ENCODE assay signal across 23 cellular contexts in the genomic region with DNA sequence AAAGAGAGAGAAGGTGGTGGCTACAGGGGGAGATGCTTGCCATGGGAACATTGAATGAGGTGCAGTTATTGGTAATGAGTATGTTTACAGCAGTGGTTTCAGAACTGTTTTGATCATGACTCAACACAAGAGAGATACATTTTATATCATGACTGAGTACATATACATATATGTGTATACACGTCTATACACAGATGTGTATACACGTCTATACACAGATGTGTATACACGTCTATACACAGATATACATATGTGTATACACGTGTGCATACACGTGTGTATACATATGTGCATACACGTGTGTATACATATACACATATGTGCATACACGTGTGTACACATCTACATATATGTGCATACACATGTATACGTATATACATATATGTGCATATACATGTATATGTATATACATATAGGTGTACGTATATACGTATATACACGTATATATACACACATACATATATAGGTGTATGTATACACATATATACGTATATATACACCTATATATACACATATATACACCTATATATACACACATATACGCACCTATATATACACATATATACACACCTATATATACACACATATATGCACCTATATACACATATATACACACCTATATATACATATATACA.
"Had no signal": no experiment of that assay in that cellular context is flagged by ENCODE, and none has a peak within 500 bp of the region (broad histone marks: within the 10 kb centered on the region; RNA-seq: fewer than 3 reads in every experiment).

No MANE protein-coding gene starts in this region.

- FAIRE-seq: endothelial cell of umbilical vein had no signal

- H3K4me3 ChIP-seq: adrenal gland, breast epithelium, colonic mucosa, dorsolateral prefrontal cortex, esophagus muscularis mucosa, gastrocnemius medialis, thoracic aorta had no signal

- H3K9me3 ChIP-seq: adrenal gland, colonic mucosa, esophagus muscularis mucosa, gastrocnemius medialis, thoracic aorta had no signal

- H3K27ac Mint-ChIP-seq: activated CD4-positive, alpha-beta T cell treated with anti-CD3 and anti-CD28 coated beads, Interleukin-2, amount 10 ng/mL, durations not matched to agents 7 days and 5 days; activated naive CD8-positive, alpha-beta T cell; effector memory CD8-positive, alpha-beta T cell; nephron; type B pancreatic cell had no signal

- H3K4me3 Mint-ChIP-seq: activated CD4-positive, alpha-beta T cell treated with anti-CD3 and anti-CD28 coated beads, Interleukin-2, amount 10 ng/mL, durations not matched to agents 7 days and 5 days; activated naive CD8-positive, alpha-beta T cell; effector memory CD8-positive, alpha-beta T cell; nephron; type B pancreatic cell had no signal

- DNase-seq: activated CD4-positive, alpha-beta T cell treated with anti-CD3 and anti-CD28 coated beads, Interleukin-2, amount 10 ng/mL, durations not matched to agents 7 days and 5 days; activated CD4-positive, CD25-positive, alpha-beta regulatory T cell treated with anti-CD3 and anti-CD28 coated beads, Interleukin-2, amount 50 U/mL, for 72 hours; activated T-cell treated with anti-CD3 and anti-CD28 coated beads, Interleukin-2, amount 50 U/mL, for 1 hour; adrenal gland; colonic mucosa; dorsolateral prefrontal cortex; effector memory CD8-positive, alpha-beta T cell; gastrocnemius medialis; hippocampal formation; left ventricle myocardium superior; mammary epithelial cell; occipital lobe; posterior cingulate gyrus; stimulated activated CD4-positive, alpha-beta T cell treated with anti-CD3 and anti-CD28 coated beads, Interleukin-4, amount 100 ng/mL, for 1 hour; stimulated activated naive CD4-positive, alpha-beta T cell; WERI-Rb-1 had no signal

- H3K4me1 Mint-ChIP-seq: activated CD4-positive, alpha-beta T cell treated with anti-CD3 and anti-CD28 coated beads, Interleukin-2, amount 10 ng/mL, durations not matched to agents 7 days and 5 days; nephron had no signal

- H3K36me3 Mint-ChIP-seq: activated naive CD8-positive, alpha-beta T cell; type B pancreatic cell had no signal

- H3K36me3 ChIP-seq: adrenal gland, breast epithelium, colonic mucosa, esophagus muscularis mucosa, gastrocnemius medialis, thoracic aorta, WERI-Rb-1 had no signal

- H3K27me3 Mint-ChIP-seq: activated CD4-positive, alpha-beta T cell treated with anti-CD3 and anti-CD28 coated beads, Interleukin-2, amount 10 ng/mL, durations not matched to agents 7 days and 5 days; effector memory CD8-positive, alpha-beta T cell had no signal

- H3K4me1 ChIP-seq: adrenal gland, breast epithelium, colonic mucosa, esophagus muscularis mucosa, gastrocnemius medialis had no signal

- H3K9me3 Mint-ChIP-seq: nephron, type B pancreatic cell had no signal

- H3K27ac ChIP-seq: adrenal gland, breast epithelium, colonic mucosa, dorsolateral prefrontal cortex, esophagus muscularis mucosa, gastrocnemius medialis, thoracic aorta, WERI-Rb-1 had no signal

- H3K27me3 ChIP-seq: adrenal gland, breast epithelium, colonic mucosa, dorsolateral prefrontal cortex, esophagus muscularis mucosa, gastrocnemius medialis had no signal
